ENCODE assay signal across 16 cellular contexts in the genomic region with DNA sequence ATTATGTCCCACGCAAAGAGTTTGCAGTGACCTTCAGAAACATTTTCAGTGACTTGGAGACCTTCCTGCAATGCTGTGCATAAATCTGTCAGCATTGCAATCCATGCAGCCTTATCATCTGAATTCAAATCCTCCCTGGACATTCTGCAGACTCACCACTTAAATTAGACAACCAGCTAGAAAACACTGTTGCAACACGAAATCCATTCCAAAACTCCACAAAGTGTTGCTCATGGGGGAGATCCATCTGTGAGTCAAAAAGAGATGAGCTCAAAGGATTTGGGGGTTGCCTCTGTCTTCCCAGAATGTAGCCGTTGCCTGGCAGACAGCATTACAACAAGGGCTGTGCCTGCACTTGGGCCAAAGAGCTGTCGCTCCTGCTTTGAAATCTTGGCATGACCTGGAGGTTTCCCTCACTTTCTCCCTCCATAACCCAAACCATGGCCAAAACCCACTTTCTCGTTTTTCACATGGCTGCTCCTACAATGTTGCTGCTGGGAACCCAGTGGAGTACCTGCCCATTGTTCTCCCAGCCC.
DNase-seq lines count a peak whose midpoint lies in the region; ATAC-seq and TF ChIP-seq lines count a peak whose summit lies in the region.
"Had no signal": no experiment of that assay in that cellular context is flagged by ENCODE, and none has a peak within 500 bp of the region (broad histone marks: within the 10 kb centered on the region; RNA-seq: fewer than 3 reads in every experiment).

No MANE protein-coding gene starts in this region.

- H3K4me3 Mint-ChIP-seq in activated CD4-positive, alpha-beta T cell treated with anti-CD3 and anti-CD28 coated beads, Interleukin-2, amount 10 ng/mL, durations not matched to agents 24 days and 14 days: no peak overlapping the region
- H3K4me3 Mint-ChIP-seq in natural killer cell treated with Interleukin-12 subunit alpha and Interleukin-12 subunit beta and Interleukin-15 and Interleukin-18, amount 100 ng/mL, for 72 hours: no peak overlapping the region
- H3K4me3 Mint-ChIP-seq: activated T-cell treated with anti-CD3 and anti-CD28 coated beads, Interleukin-2, amount 50 U/mL, for 72 hours; CD4-positive, CD25-positive, alpha-beta regulatory T cell had no signal

- peak overlapping the region; percentile 32 for H3K27ac ChIP-seq in osteoblast (ENCODE audit: low read depth, low read length)
- H3K27ac ChIP-seq in aorta (ENCODE audit: low read depth in 1 of 2, low read length in 2 of 2): no peak overlapping the region

- no peak overlapping the region for H2AFZ ChIP-seq in osteoblast (ENCODE audit: low read length)

- intact Hi-C loops in aorta (cut with DNase I): loop anchor here in 1 of 2 donors (10.0 kb wide), 2 partner anchors 52 to 258 kb away; no protein-coding TSS in a partner anchor
- intact Hi-C loops in activated CD4-positive, alpha-beta T cell treated with anti-CD3 and anti-CD28 coated beads, Interleukin-2, amount 10 ng/mL, durations not matched to agents 24 days and 14 days (cut with micrococcal nuclease): no loop called here

- TF ChIP-seq CTCF in fibroblast of mammary gland (conservative IDR thresholded peaks at IDR 0.05; ENCODE audit: control insufficient read depth, insufficient read depth, low read depth, low read length): no peak
- TF ChIP-seq CTCF in osteoblast (IDR thresholded peaks at IDR 0.05; ENCODE audit: extremely low read depth, low read depth, low read length): no peak

- H3K27me3 ChIP-seq in osteoblast (ENCODE audit: insufficient read depth, low read length) (peaks cover 15% of the 10 kb centered on the region), aorta (ENCODE audit: control insufficient read depth in 1 of 2, insufficient read depth in 2 of 2, low read length in 1 of 2) (no peaks in the 10 kb centered on the region)

- H3K4me1 ChIP-seq in osteoblast (ENCODE audit: insufficient read depth, low read length): peaks cover 27% of the 10 kb centered on the region
- H3K4me1 ChIP-seq in aorta (ENCODE audit: control insufficient read depth in 1 of 2, insufficient read depth in 2 of 2, low read length in 2 of 2): peaks cover 3 to 5% of the 10 kb centered on the region in 2 donors

- no peaks in the 10 kb centered on the region for H3K36me3 Mint-ChIP-seq in activated CD4-positive, alpha-beta T cell treated with anti-CD3 and anti-CD28 coated beads, Interleukin-2, amount 10 ng/mL, durations not matched to agents 24 days and 14 days (ENCODE audit: low read depth)
- H3K36me3 Mint-ChIP-seq in natural killer cell treated with Interleukin-12 subunit alpha and Interleukin-12 subunit beta and Interleukin-15 and Interleukin-18, amount 100 ng/mL, for 72 hours: no peaks in the 10 kb centered on the region
- H3K36me3 Mint-ChIP-seq: CD4-positive, CD25-positive, alpha-beta regulatory T cell had no signal

- H3K9me3 Mint-ChIP-seq in activated CD4-positive, alpha-beta T cell treated with anti-CD3 and anti-CD28 coated beads, Interleukin-2, amount 10 ng/mL, durations not matched to agents 24 days and 14 days: no peaks in the 10 kb centered on the region
- peaks cover 2% of the 10 kb centered on the region for H3K9me3 Mint-ChIP-seq in natural killer cell treated with Interleukin-12 subunit alpha and Interleukin-12 subunit beta and Interleukin-15 and Interleukin-18, amount 100 ng/mL, for 72 hours
- H3K9me3 Mint-ChIP-seq: activated T-cell treated with anti-CD3 and anti-CD28 coated beads, Interleukin-2, amount 50 U/mL, for 72 hours; CD4-positive, CD25-positive, alpha-beta regulatory T cell had no signal

- no peaks in the 10 kb centered on the region for H3K27me3 Mint-ChIP-seq in activated CD4-positive, alpha-beta T cell treated with anti-CD3 and anti-CD28 coated beads, Interleukin-2, amount 10 ng/mL, durations not matched to agents 24 days and 14 days
- H3K27me3 Mint-ChIP-seq in natural killer cell treated with Interleukin-12 subunit alpha and Interleukin-12 subunit beta and Interleukin-15 and Interleukin-18, amount 100 ng/mL, for 72 hours: peaks cover 11 to 18% of the 10 kb centered on the region in 2 donors

- H3K4me3 ChIP-seq in fibroblast of mammary gland (ENCODE audit: control insufficient read depth, low read depth, low read length) (no peak overlapping the region), osteoblast (ENCODE audit: insufficient read depth, low read length) (no peak overlapping the region), aorta (ENCODE audit: low read length in 2 of 2) (no peak overlapping the region)

- H3K4me2 ChIP-seq in osteoblast (ENCODE audit: insufficient read depth, low read length): peak overlapping the region; percentile 22

- no peak overlapping the region for H3K27ac Mint-ChIP-seq in activated CD4-positive, alpha-beta T cell treated with anti-CD3 and anti-CD28 coated beads, Interleukin-2, amount 10 ng/mL, durations not matched to agents 24 days and 14 days
- peak overlapping the region in 1 of 2 donors; percentile 9 for H3K27ac Mint-ChIP-seq in natural killer cell treated with Interleukin-12 subunit alpha and Interleukin-12 subunit beta and Interleukin-15 and Interleukin-18, amount 100 ng/mL, for 72 hours
- H3K27ac Mint-ChIP-seq: activated T-cell treated with anti-CD3 and anti-CD28 coated beads, Interleukin-2, amount 50 U/mL, for 72 hours; CD4-positive, CD25-positive, alpha-beta regulatory T cell; progenitor cell of endocrine pancreas had no signal

- H3K36me3 ChIP-seq in osteoblast (ENCODE audit: insufficient read depth, low read length) (no peaks in the 10 kb centered on the region), aorta (ENCODE audit: control insufficient read depth in 1 of 2, insufficient read depth in 2 of 2, low read length in 1 of 2) (no peaks in the 10 kb centered on the region)

- peaks cover 2% of the 10 kb centered on the region for H3K4me1 Mint-ChIP-seq in activated CD4-positive, alpha-beta T cell treated with anti-CD3 and anti-CD28 coated beads, Interleukin-2, amount 10 ng/mL, durations not matched to agents 24 days and 14 days
- H3K4me1 Mint-ChIP-seq in natural killer cell treated with Interleukin-12 subunit alpha and Interleukin-12 subunit beta and Interleukin-15 and Interleukin-18, amount 100 ng/mL, for 72 hours (ENCODE audit: low read depth in 2 of 2): peaks cover 54 to 55% of the 10 kb centered on the region in 2 donors
- H3K4me1 Mint-ChIP-seq: CD4-positive, CD25-positive, alpha-beta regulatory T cell had no signal

- no peaks in the 10 kb centered on the region for H4K20me1 ChIP-seq in osteoblast (ENCODE audit: insufficient read depth, low read length)

- WGBS in aorta, 2 donors: 4 to 11% methylated on average over 5 of the region's 5 CpGs

- peak; percentile 24 for DNase-seq in NCI-H226
- DNase-seq in fibroblast of mammary gland (ENCODE audit: low read depth): peak; percentile 95
- DNase-seq in osteoblast (ENCODE audit: insufficient read length, low spot score, missing footprints): peak; percentile 78
- DNase-seq in aorta: peak in 1 of 2 donors; percentile 53
- no peak for DNase-seq in NK-92 (lab: John Stamatoyannopoulos, UW; ENCODE audit: unreplicated experiment)
- DNase-seq in activated CD4-positive, alpha-beta T cell treated with anti-CD3 and anti-CD28 coated beads, Interleukin-2, amount 10 ng/mL, durations not matched to agents 24 days and 14 days: no peak
- no peak for DNase-seq in natural killer cell treated with Interleukin-12 subunit alpha and Interleukin-12 subunit beta and Interleukin-15 and Interleukin-18, amount 100 ng/mL, for 72 hours (ENCODE audit: low spot score)
- DNase-seq: activated CD4-positive, alpha-beta T cell treated with anti-CD3 and anti-CD28 coated beads, Interleukin-2, amount 50 U/mL, for 4 hours; activated T-cell treated with anti-CD3 and anti-CD28 coated beads, Interleukin-2, amount 50 U/mL, for 72 hours; CD4-positive, CD25-positive, alpha-beta regulatory T cell; DMS79; H7; kidney glomerular epithelial cell; NCI-H187; NCI-H510A had no signal

- peak; percentile 69 for ATAC-seq in aorta (ENCODE audit: low FRiP score)
- no peak for ATAC-seq in natural killer cell treated with Interleukin-12 subunit alpha and Interleukin-12 subunit beta and Interleukin-15 and Interleukin-18, amount 100 ng/mL, for 72 hours
- ATAC-seq: activated T-cell treated with anti-CD3 and anti-CD28 coated beads, Interleukin-2, amount 50 U/mL, for 72 hours had no signal

- no peaks in the 10 kb centered on the region for H3K79me2 ChIP-seq in osteoblast (ENCODE audit: insufficient read depth, low read length)

- H3K9me3 ChIP-seq in osteoblast (ENCODE audit: low read depth, low read length) (no peaks in the 10 kb centered on the region), aorta (ENCODE audit: control insufficient read depth, low read length) (no peaks in the 10 kb centered on the region)

Comparison
In these comparisons a context has a peak if more than half of its experiments do, and no peak if none do; other contexts are left out.
1. DNase-seq: peak in NCI-H226 (single experiment), fibroblast of mammary gland (single experiment) and osteoblast (single experiment); none in NK-92 (single experiment), activated CD4-positive, alpha-beta T cell treated with anti-CD3 and anti-CD28 coated beads, Interleukin-2, amount 10 ng/mL, durations not matched to agents 24 days and 14 days (single experiment) and natural killer cell treated with Interleukin-12 subunit alpha and Interleukin-12 subunit beta and Interleukin-15 and Interleukin-18, amount 100 ng/mL, for 72 hours (single experiment).